20 cellular contexts compared by ENCODE assay signal in the genomic region with DNA sequence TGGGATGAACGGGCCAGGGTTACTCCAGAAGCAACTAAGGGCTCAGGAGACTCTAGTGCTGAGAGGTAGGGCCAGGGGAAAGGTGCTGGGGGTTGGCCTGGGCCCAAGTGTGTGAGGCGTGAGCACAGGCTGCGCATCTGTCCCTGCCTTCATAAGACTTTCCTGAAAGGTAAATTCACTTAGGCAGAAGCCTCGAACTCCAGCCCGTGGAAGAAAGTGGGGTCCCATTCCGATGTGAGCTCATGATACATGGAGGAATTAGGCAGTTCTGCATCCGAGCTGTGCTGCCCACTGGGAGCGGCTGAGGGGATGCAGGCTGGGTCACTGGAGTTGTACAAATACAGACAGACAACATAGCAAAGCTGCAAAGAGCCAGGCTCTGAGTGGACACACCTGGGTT. TPM values are rescaled to one million over a fixed set of nuclear protein-coding genes. Genes with fewer than 3 reads are reported as not detected.
A peak's percentile ranks its signal among the peaks of the same experiment; 100 is the strongest.
DNase-seq lines count a peak whose midpoint lies in the region; ATAC-seq, FAIRE-seq and TF ChIP-seq lines count a peak whose summit lies in the region.
"Had no signal": no experiment of that assay in that cellular context is flagged by ENCODE, and none has a peak within 500 bp of the region (broad histone marks: within the 10 kb centered on the region; RNA-seq: fewer than 3 reads in every experiment).

No MANE protein-coding gene starts in this region.

- H3K36me3 Mint-ChIP-seq in natural killer cell treated with Interleukin-12 subunit alpha and Interleukin-12 subunit beta and Interleukin-15 and Interleukin-18, amount 100 ng/mL, for 72 hours, result no peaks in the 10 kb centered on the region
- H3K36me3 Mint-ChIP-seq in stimulated activated effector memory CD8-positive, alpha-beta T cell treated with anti-CD3 and anti-CD28 coated beads, Interleukin-12 subunit alpha, Interleukin-12 subunit beta, amount 100 ng/mL, for 72 hours, result no peaks in the 10 kb centered on the region
- H3K36me3 Mint-ChIP-seq: CD4-positive, CD25-positive, alpha-beta regulatory T cell; CD8-positive, alpha-beta memory T cell had no signal

- DNase-seq in GM03348 (ENCODE audit: low spot score), result peak; percentile 3
- DNase-seq in coronary artery (ENCODE audit: low spot score), result peak; percentile 61
- no peak for DNase-seq in natural killer cell treated with Interleukin-12 subunit alpha and Interleukin-12 subunit beta and Interleukin-15 and Interleukin-18, amount 100 ng/mL, for 72 hours (ENCODE audit: low spot score)
- peak in 1 of 2 donors; percentile 30 for DNase-seq in stimulated activated effector memory CD8-positive, alpha-beta T cell treated with anti-CD3 and anti-CD28 coated beads, Interleukin-12 subunit alpha, Interleukin-12 subunit beta, amount 100 ng/mL, for 72 hours (ENCODE audit: low spot score in 2 of 2)
- DNase-seq in PC-9, result no peak
- no peak for DNase-seq in RCC 7860 (ENCODE audit: low spot score)
- DNase-seq: BE2C; C1 segment of cervical spinal cord; CD4-positive, CD25-positive, alpha-beta regulatory T cell; CD8-positive, alpha-beta memory T cell; COR-L47; DMS 273 treated with DMSO at 0.1 percent for 48 hours; DMS53; DND-41; EL; GM23248 had no signal

- H3K27ac ChIP-seq in coronary artery, result no peak overlapping the region
- no peak overlapping the region for H3K27ac ChIP-seq in PC-9
- H3K27ac ChIP-seq: GM23248 had no signal

- BruUV-seq in PC-9 (replicated peaks; lab: Mats Ljungman, UMichigan), result no TSS peak

- no peaks in the 10 kb centered on the region for H3K9me3 Mint-ChIP-seq in natural killer cell treated with Interleukin-12 subunit alpha and Interleukin-12 subunit beta and Interleukin-15 and Interleukin-18, amount 100 ng/mL, for 72 hours
- no peaks in the 10 kb centered on the region for H3K9me3 Mint-ChIP-seq in stimulated activated effector memory CD8-positive, alpha-beta T cell treated with anti-CD3 and anti-CD28 coated beads, Interleukin-12 subunit alpha, Interleukin-12 subunit beta, amount 100 ng/mL, for 72 hours

- POLR2A ChIA-PET in PC-9 (lab: Charles Lee; ENCODE audit: unreplicated experiment), result no interaction called here

- H3K4me3 ChIP-seq in coronary artery (no peak overlapping the region), PC-9 (no peak overlapping the region)
- H3K4me3 ChIP-seq: GM23248, HAP-1 had no signal

- H3K79me2 ChIP-seq in PC-9 (ENCODE audit: low read depth), result no peaks in the 10 kb centered on the region

- TF ChIP-seq CTCF in coronary artery (IDR thresholded peaks at IDR 0.05) (no peak), PC-9 (conservative IDR thresholded peaks at IDR 0.05) (no peak)

- no peak for FAIRE-seq in RCC 7860 (lab: Jason Lieb, UNC)
- FAIRE-seq: GM12891, GM19239 had no signal

- H3K27ac Mint-ChIP-seq in natural killer cell treated with Interleukin-12 subunit alpha and Interleukin-12 subunit beta and Interleukin-15 and Interleukin-18, amount 100 ng/mL, for 72 hours, result no peak overlapping the region
- H3K27ac Mint-ChIP-seq in stimulated activated effector memory CD8-positive, alpha-beta T cell treated with anti-CD3 and anti-CD28 coated beads, Interleukin-12 subunit alpha, Interleukin-12 subunit beta, amount 100 ng/mL, for 72 hours, result no peak overlapping the region
- H3K27ac Mint-ChIP-seq: CD4-positive, CD25-positive, alpha-beta regulatory T cell had no signal

- no peaks in the 10 kb centered on the region for H3K4me1 Mint-ChIP-seq in natural killer cell treated with Interleukin-12 subunit alpha and Interleukin-12 subunit beta and Interleukin-15 and Interleukin-18, amount 100 ng/mL, for 72 hours (ENCODE audit: low read depth in 2 of 2)
- no peaks in the 10 kb centered on the region for H3K4me1 Mint-ChIP-seq in stimulated activated effector memory CD8-positive, alpha-beta T cell treated with anti-CD3 and anti-CD28 coated beads, Interleukin-12 subunit alpha, Interleukin-12 subunit beta, amount 100 ng/mL, for 72 hours
- H3K4me1 Mint-ChIP-seq: CD4-positive, CD25-positive, alpha-beta regulatory T cell; CD8-positive, alpha-beta memory T cell had no signal

- H3K9me2 ChIP-seq in PC-9 (ENCODE audit: insufficient read depth), result no peaks in the 10 kb centered on the region

- no peaks in the 10 kb centered on the region for H3K36me3 ChIP-seq in PC-9 (ENCODE audit: low read depth)
- H3K36me3 ChIP-seq: BE2C, HAP-1 had no signal

- no peak overlapping the region for H3K4me2 ChIP-seq in PC-9

- intact Hi-C loops in PC-9 (cut with micrococcal nuclease; ENCODE audit: unreplicated experiment), result no loop called here

- no peaks in the 10 kb centered on the region for H3F3A ChIP-seq in PC-9 (ENCODE audit: insufficient read depth, low read depth)

- peak; percentile 17 to 43 for ATAC-seq in natural killer cell treated with Interleukin-12 subunit alpha and Interleukin-12 subunit beta and Interleukin-15 and Interleukin-18, amount 100 ng/mL, for 72 hours
- peak; percentile 21 for ATAC-seq in stimulated activated effector memory CD8-positive, alpha-beta T cell treated with anti-CD3 and anti-CD28 coated beads, Interleukin-12 subunit alpha, Interleukin-12 subunit beta, amount 100 ng/mL, for 72 hours
- ATAC-seq in HG03159 (IDR thresholded peaks at IDR 0.05; ENCODE audit: unreplicated experiment), result no peak

- no peak overlapping the region for H3K4me3 Mint-ChIP-seq in natural killer cell treated with Interleukin-12 subunit alpha and Interleukin-12 subunit beta and Interleukin-15 and Interleukin-18, amount 100 ng/mL, for 72 hours
- no peak overlapping the region for H3K4me3 Mint-ChIP-seq in stimulated activated effector memory CD8-positive, alpha-beta T cell treated with anti-CD3 and anti-CD28 coated beads, Interleukin-12 subunit alpha, Interleukin-12 subunit beta, amount 100 ng/mL, for 72 hours
- H3K4me3 Mint-ChIP-seq: CD4-positive, CD25-positive, alpha-beta regulatory T cell; CD8-positive, alpha-beta memory T cell had no signal

- H3K9me3 ChIP-seq in PC-9 (ENCODE audit: insufficient read depth, low read depth), result no peaks in the 10 kb centered on the region
- H3K9me3 ChIP-seq: BE2C, HAP-1 had no signal

- no peaks in the 10 kb centered on the region for H4K20me1 ChIP-seq in PC-9 (ENCODE audit: insufficient read depth)

- no peak overlapping the region for H2AFZ ChIP-seq in PC-9
- H2AFZ ChIP-seq: GM23248 had no signal

- CTCF ChIA-PET in PC-9 (lab: Charles Lee), result no interaction called here

- H3K27me3 ChIP-seq in PC-9 (ENCODE audit: insufficient read depth, low read depth), result peaks cover 12% of the 10 kb centered on the region
- H3K27me3 ChIP-seq: BE2C had no signal

- peaks cover 5 to 9% of the 10 kb centered on the region in 2 donors for H3K27me3 Mint-ChIP-seq in natural killer cell treated with Interleukin-12 subunit alpha and Interleukin-12 subunit beta and Interleukin-15 and Interleukin-18, amount 100 ng/mL, for 72 hours

- H3K4me1 ChIP-seq in PC-9 (replicated peaks; ENCODE audit: insufficient read depth), result no peaks in the 10 kb centered on the region
- H3K4me1 ChIP-seq: BE2C, HAP-1 had no signal

RNA-seq across cellular contexts. Expression of a gene that starts 16.2 kb away (rescaled TPM):
- not detected for total RNA-seq in natural killer cell treated with Interleukin-12 subunit alpha and Interleukin-12 subunit beta and Interleukin-15 and Interleukin-18, amount 100 ng/mL, for 72 hours
- total RNA-seq in PC-9 (2021), result 0.15 and 0.23 TPM in 2 replicates

Comparison
In these comparisons a context has a peak if more than half of its experiments do, and no peak if none do; other contexts are left out.
1. DNase-seq: peak in GM03348 (single experiment) and coronary artery (single experiment); none in natural killer cell treated with Interleukin-12 subunit alpha and Interleukin-12 subunit beta and Interleukin-15 and Interleukin-18, amount 100 ng/mL, for 72 hours (single experiment), PC-9 (0 of 2) and RCC 7860 (single experiment).